In the genomic region with DNA sequence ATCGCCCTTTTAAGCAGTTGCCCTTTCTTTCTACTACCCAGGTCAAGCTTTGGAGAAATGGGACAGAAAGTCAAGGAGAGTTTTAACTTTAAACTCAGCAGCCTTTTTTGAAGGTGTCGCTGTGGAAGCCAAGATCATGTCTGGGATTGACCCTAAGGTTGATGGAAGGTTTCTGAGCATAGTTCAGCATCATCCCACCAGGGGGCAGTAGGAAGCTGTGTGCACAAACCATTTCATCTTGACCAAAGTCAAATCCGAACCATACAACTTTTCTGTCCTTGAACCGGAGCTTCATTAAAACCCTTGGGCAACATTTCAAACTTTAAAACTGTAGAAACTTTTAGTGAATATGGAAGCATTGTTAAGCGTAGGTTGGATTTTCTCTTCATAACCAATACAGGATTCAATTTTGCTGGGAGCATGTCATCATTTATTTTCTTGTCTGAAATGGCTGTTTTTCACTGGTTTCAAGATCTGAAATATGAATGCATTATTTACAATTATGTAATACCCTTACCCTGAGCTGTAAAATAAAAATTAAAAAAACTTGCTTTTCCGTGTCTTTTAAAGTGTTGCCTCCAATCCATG, we compare ENCODE assay signal across 8 cellular contexts.
DNase-seq lines count a peak whose midpoint lies in the region; ATAC-seq, FAIRE-seq and TF ChIP-seq lines count a peak whose summit lies in the region.

No MANE protein-coding gene starts in this region.

- peak overlapping the region; percentile 29 for H3K9ac ChIP-seq in mesenchymal stem cell (ENCODE audit: low read length)

- no peak overlapping the region for H3K14ac ChIP-seq in mesenchymal stem cell (ENCODE audit: low read length in 2 of 2)

- no peak overlapping the region for H3K4ac ChIP-seq in mesenchymal stem cell (ENCODE audit: low read depth in 1 of 2, low read length in 2 of 2)

- H3K4me3 ChIP-seq in AG04450 (ENCODE audit: low read depth, low read length) (no peak overlapping the region), GM12865 (ENCODE audit: low read depth, low read length) (no peak overlapping the region), mesenchymal stem cell (ENCODE audit: insufficient read depth in 1 of 2, low read depth in 1 of 2, low read length in 2 of 2) (no peak overlapping the region)

- CTCF ChIA-PET in AG04450 (lab: Charles Lee) = interaction anchor here (0.6 to 4.4 kb wide), 48 partner anchors 8 to 898 kb away, joined by 3 to 94 read pairs (median 5); no protein-coding TSS in a partner anchor

- peak; percentile 84 for TF ChIP-seq CTCF in AG04450 (IDR thresholded peaks at IDR 0.05; ENCODE audit: low read depth, low read length)
- peak; percentile 83 for TF ChIP-seq CTCF in GM12865 (IDR thresholded peaks at IDR 0.05; ENCODE audit: insufficient read depth, low read depth, low read length, missing control alignments)

- H3K4me1 ChIP-seq in mesenchymal stem cell (ENCODE audit: control insufficient read depth, insufficient read depth, low read depth, low read length) = no peaks in the 10 kb centered on the region

- H2BK120ac ChIP-seq in mesenchymal stem cell (ENCODE audit: low read depth, low read length) = no peak overlapping the region

- POLR2A ChIA-PET in AG04450 (lab: Yijun Ruan, JAX) = interaction anchor here (0.6 kb wide), 1 partner anchor 507 kb away, joined by 3 read pairs; no protein-coding TSS in a partner anchor

- no peak overlapping the region for H3K4me3 Mint-ChIP-seq in stimulated activated memory B cell treated with anti-CD40 and anti-IgM and Interleukin-4, amounts not matched to agents 10 μg/mL and 1 μg/mL and 100 μg/mL, for 72 hours

- DNase-seq in AG04450 (ENCODE audit: low read depth, low spot score) (peak; percentile 7), GM12865 (ENCODE audit: low read depth) (peak; percentile 64), RCC 7860 (ENCODE audit: low spot score) (peak; percentile 27), mesenchymal stem cell (peak; percentile 29), urothelium cell line (ENCODE audit: low spot score) (peak; percentile 64)

- no peaks in the 10 kb centered on the region for H3K27me3 Mint-ChIP-seq in stimulated activated memory B cell treated with anti-CD40 and anti-IgM and Interleukin-4, amounts not matched to agents 10 μg/mL and 1 μg/mL and 100 μg/mL, for 72 hours

- H3K36me3 ChIP-seq in mesenchymal stem cell (ENCODE audit: control insufficient read depth in 1 of 2, insufficient read depth in 2 of 2, low read depth in 1 of 2, low read length in 2 of 2) = no peaks in the 10 kb centered on the region

- WGBS in mesenchymal stem cell = 44% methylated on average over 3 of the region's 6 CpGs

- no peaks in the 10 kb centered on the region for H3K4me1 Mint-ChIP-seq in stimulated activated memory B cell treated with anti-CD40 and anti-IgM and Interleukin-4, amounts not matched to agents 10 μg/mL and 1 μg/mL and 100 μg/mL, for 72 hours

- H3K27ac ChIP-seq in AG04450 (ENCODE audit: low read depth, low read length) = no peak overlapping the region
- no peak overlapping the region for H3K27ac ChIP-seq in mesenchymal stem cell (ENCODE audit: low read length, poor library complexity, severe bottlenecking)

- no peak overlapping the region for H3K23ac ChIP-seq in mesenchymal stem cell (ENCODE audit: low read length in 2 of 2)

- no peak overlapping the region for H2AFZ ChIP-seq in mesenchymal stem cell (ENCODE audit: low read depth, low read length)

- no peak overlapping the region for H2AK5ac ChIP-seq in mesenchymal stem cell (ENCODE audit: low read length, severe bottlenecking)

- H3K9me3 ChIP-seq in AG04450 (ENCODE audit: control insufficient read depth, insufficient read depth, low read length) (no peaks in the 10 kb centered on the region), mesenchymal stem cell (ENCODE audit: control insufficient read depth, low read length) (no peaks in the 10 kb centered on the region)

- no peak overlapping the region for H4K91ac ChIP-seq in mesenchymal stem cell (ENCODE audit: low read length)

- H4K8ac ChIP-seq in mesenchymal stem cell (ENCODE audit: low read length) = no peak overlapping the region

- no peaks in the 10 kb centered on the region for H3K36me3 Mint-ChIP-seq in stimulated activated memory B cell treated with anti-CD40 and anti-IgM and Interleukin-4, amounts not matched to agents 10 μg/mL and 1 μg/mL and 100 μg/mL, for 72 hours

- H2BK5ac ChIP-seq in mesenchymal stem cell (ENCODE audit: low read depth, low read length, poor library complexity, severe bottlenecking) = no peak overlapping the region

- no peak overlapping the region for H3K27ac Mint-ChIP-seq in stimulated activated memory B cell treated with anti-CD40 and anti-IgM and Interleukin-4, amounts not matched to agents 10 μg/mL and 1 μg/mL and 100 μg/mL, for 72 hours

- ATAC-seq in HG03280 (IDR thresholded peaks at IDR 0.05; ENCODE audit: unreplicated experiment) = peak; percentile 74
- no peak for ATAC-seq in stimulated activated memory B cell treated with anti-CD40 and anti-IgM and Interleukin-4, amounts not matched to agents 10 μg/mL and 1 μg/mL and 100 μg/mL, for 72 hours

- no peaks in the 10 kb centered on the region for H3K27me3 ChIP-seq in AG04450 (ENCODE audit: control insufficient read depth, insufficient read depth, low read length)
- H3K27me3 ChIP-seq in mesenchymal stem cell (ENCODE audit: control insufficient read depth in 1 of 2, insufficient read depth in 1 of 2, low read length in 2 of 2) = no peaks in the 10 kb centered on the region

- H3K18ac ChIP-seq in mesenchymal stem cell (ENCODE audit: low read depth in 1 of 2, low read length in 2 of 2) = no peak overlapping the region

- H2BK12ac ChIP-seq in mesenchymal stem cell (ENCODE audit: low read length in 2 of 2) = no peak overlapping the region

- H3K4me2 ChIP-seq in mesenchymal stem cell (ENCODE audit: low read length, poor library complexity, severe bottlenecking) = no peak overlapping the region

- no peaks in the 10 kb centered on the region for H3K9me3 Mint-ChIP-seq in stimulated activated memory B cell treated with anti-CD40 and anti-IgM and Interleukin-4, amounts not matched to agents 10 μg/mL and 1 μg/mL and 100 μg/mL, for 72 hours

- H3K79me1 ChIP-seq in mesenchymal stem cell (replicated peaks; ENCODE audit: low read length, poor library complexity, severe bottlenecking) = no peaks in the 10 kb centered on the region

- no peak overlapping the region for H2BK15ac ChIP-seq in mesenchymal stem cell (ENCODE audit: low read depth, poor library complexity, severe bottlenecking)

- FAIRE-seq in RCC 7860 (lab: Jason Lieb, UNC) = peak; percentile 32
- FAIRE-seq in endometrium (lab: Jason Lieb, UNC) = peak; percentile 84
- FAIRE-seq in urothelium cell line (lab: Jason Lieb, UNC) = no peak

Comparison
In these comparisons a context has a peak if more than half of its experiments do, and no peak if none do; other contexts are left out.
1. DNase-seq: peak in every context shown above with its lines; median percentile 64 in GM12865; 64 in urothelium cell line; 29 in mesenchymal stem cell; 27 in RCC 7860; 7 in AG04450.